1 cellular context compared by ENCODE assay signal in genomic region chr3:196632033-196632751, GRCh38.
A peak's percentile ranks its signal among the peaks of the same experiment; 100 is the strongest.
TF ChIP-seq lines count a peak whose summit lies in the region.

No MANE protein-coding gene starts in this region.

TF ChIP-seq in A549, 52 proteins besides CTCF, POLR2A, EP300 and RAD21 (continued from another document):
- TF ChIP-seq, protein P1, sequence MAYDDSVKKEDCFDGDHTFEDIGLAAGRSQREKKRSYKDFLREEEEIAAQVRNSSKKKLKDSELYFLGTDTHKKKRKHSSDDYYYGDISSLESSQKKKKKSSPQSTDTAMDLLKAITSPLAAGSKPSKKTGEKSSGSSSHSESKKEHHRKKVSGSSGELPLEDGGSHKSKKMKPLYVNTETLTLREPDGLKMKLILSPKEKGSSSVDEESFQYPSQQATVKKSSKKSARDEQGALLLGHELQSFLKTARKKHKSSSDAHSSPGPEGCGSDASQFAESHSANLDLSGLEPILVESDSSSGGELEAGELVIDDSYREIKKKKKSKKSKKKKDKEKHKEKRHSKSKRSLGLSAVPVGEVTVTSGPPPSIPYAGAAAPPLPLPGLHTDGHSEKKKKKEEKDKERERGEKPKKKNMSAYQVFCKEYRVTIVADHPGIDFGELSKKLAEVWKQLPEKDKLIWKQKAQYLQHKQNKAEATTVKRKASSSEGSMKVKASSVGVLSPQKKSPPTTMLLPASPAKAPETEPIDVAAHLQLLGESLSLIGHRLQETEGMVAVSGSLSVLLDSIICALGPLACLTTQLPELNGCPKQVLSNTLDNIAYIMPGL (CRISPR knock-in tag; IDR thresholded peaks at IDR 0.05; ENCODE audit: borderline replicate concordance), result no peak
- TF ChIP-seq SREBF2 (IDR thresholded peaks at IDR 0.05) (no peak), CHD2 (IDR thresholded peaks at IDR 0.05; ENCODE audit: low read length, partially characterized antibody) (no peak), HES2 (IDR thresholded peaks at IDR 0.05) (no peak), KDM1A (IDR thresholded peaks at IDR 0.05; ENCODE audit: low read depth) (no peak), NPAS2 (CRISPR knock-in tag; IDR thresholded peaks at IDR 0.05; ENCODE audit: borderline replicate concordance) (no peak), EHF (CRISPR knock-in tag; IDR thresholded peaks at IDR 0.05) (0 out of 2 replicates have a peak, but pooled peaks have one; percentile 42), USF2 (IDR thresholded peaks at IDR 0.05) (no peak)
- TF ChIP-seq, protein P2, sequence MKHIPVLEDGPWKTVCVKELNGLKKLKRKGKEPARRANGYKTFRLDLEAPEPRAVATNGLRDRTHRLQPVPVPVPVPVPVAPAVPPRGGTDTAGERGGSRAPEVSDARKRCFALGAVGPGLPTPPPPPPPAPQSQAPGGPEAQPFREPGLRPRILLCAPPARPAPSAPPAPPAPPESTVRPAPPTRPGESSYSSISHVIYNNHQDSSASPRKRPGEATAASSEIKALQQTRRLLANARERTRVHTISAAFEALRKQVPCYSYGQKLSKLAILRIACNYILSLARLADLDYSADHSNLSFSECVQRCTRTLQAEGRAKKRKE (CRISPR knock-in tag; IDR thresholded peaks at IDR 0.05; ENCODE audit: low read depth), result no peak
- TF ChIP-seq, protein P3, sequence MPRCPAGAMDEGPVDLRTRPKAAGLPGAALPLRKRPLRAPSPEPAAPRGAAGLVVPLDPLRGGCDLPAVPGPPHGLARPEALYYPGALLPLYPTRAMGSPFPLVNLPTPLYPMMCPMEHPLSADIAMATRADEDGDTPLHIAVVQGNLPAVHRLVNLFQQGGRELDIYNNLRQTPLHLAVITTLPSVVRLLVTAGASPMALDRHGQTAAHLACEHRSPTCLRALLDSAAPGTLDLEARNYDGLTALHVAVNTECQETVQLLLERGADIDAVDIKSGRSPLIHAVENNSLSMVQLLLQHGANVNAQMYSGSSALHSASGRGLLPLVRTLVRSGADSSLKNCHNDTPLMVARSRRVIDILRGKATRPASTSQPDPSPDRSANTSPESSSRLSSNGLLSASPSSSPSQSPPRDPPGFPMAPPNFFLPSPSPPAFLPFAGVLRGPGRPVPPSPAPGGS (IDR thresholded peaks at IDR 0.05), result peak; percentile 42; the same call in 1 of the 3 replicates
